Comparison of ENCODE assay signal across 2 cellular contexts in genomic region chr3:145959457-145960088, GRCh38.
TF ChIP-seq lines count a peak whose summit lies in the region.

No MANE protein-coding gene starts in this region.

TF ChIP-seq in SK-N-SH, 30 proteins besides CTCF, POLR2A, EP300 and RAD21 (continued from another document):
- TF ChIP-seq REST (IDR thresholded peaks at IDR 0.05; ENCODE audit: low read depth, low read length): no peak
- no peak for TF ChIP-seq RCOR1 (IDR thresholded peaks at IDR 0.05; ENCODE audit: low read length)
- no peak for TF ChIP-seq USF1 (IDR thresholded peaks at IDR 0.05; ENCODE audit: borderline replicate concordance, low read depth)
- TF ChIP-seq JUND (IDR thresholded peaks at IDR 0.05): no peak
- TF ChIP-seq NRF1 (IDR thresholded peaks at IDR 0.05; ENCODE audit: low read depth, low read length): no peak
- no peak for TF ChIP-seq MAX (IDR thresholded peaks at IDR 0.05; ENCODE audit: low read depth)
- TF ChIP-seq RFX5 (IDR thresholded peaks at IDR 0.05; ENCODE audit: low read length): no peak
- TF ChIP-seq USF2 (IDR thresholded peaks at IDR 0.05; ENCODE audit: borderline replicate concordance, low read depth, low read length): no peak
- TF ChIP-seq EZH2phosphoT487 (IDR thresholded peaks at IDR 0.05; ENCODE audit: borderline replicate concordance, low read depth): no peak
- TF ChIP-seq MEF2A (IDR thresholded peaks at IDR 0.05; ENCODE audit: borderline replicate concordance, low read depth): no peak
- TF ChIP-seq YY1 (IDR thresholded peaks at IDR 0.05; ENCODE audit: low read depth): no peak
- no peak for TF ChIP-seq CHD2 (IDR thresholded peaks at IDR 0.05; ENCODE audit: low read length, partially characterized antibody)
- no peak for TF ChIP-seq SMC3 (IDR thresholded peaks at IDR 0.05; ENCODE audit: low read depth, low read length)
- no peak for TF ChIP-seq TCF12 (IDR thresholded peaks at IDR 0.05)

TF ChIP-seq in SK-N-SH treated with all-trans-retinoic acid at 6 μM for 48 hours, 23 proteins besides CTCF, POLR2A, EP300 and RAD21:
- TF ChIP-seq CSRNP3 (CRISPR knock-in tag; IDR thresholded peaks at IDR 0.05): no peak
